ENCODE assay signal across 21 cellular contexts in the genomic region with DNA sequence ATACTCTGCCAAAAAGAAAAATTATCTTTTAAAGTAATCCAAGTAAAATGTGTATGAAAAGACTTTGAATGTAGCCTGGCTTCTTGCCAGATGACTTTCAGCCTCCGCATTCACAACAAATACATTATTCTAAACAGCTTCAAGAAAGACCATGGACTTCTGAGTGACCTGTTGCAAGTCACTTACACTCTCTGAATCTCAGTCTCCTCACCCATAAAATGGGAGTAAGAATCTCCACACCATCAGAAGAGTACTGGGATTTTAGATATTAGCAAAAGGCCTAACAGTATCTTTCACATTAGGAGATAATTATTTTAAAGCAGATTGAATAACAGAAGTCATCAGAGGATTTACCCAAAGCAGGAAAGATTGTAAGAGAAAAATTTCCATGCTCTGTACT. TPM values are rescaled to one million over a fixed set of nuclear protein-coding genes. Genes with fewer than 3 reads are reported as not detected.
DNase-seq lines count a peak whose midpoint lies in the region; ATAC-seq and TF ChIP-seq lines count a peak whose summit lies in the region.
"Had no signal": no experiment of that assay in that cellular context is flagged by ENCODE, and none has a peak within 500 bp of the region (broad histone marks: within the 10 kb centered on the region; RNA-seq: fewer than 3 reads in every experiment).

No MANE protein-coding gene starts in this region.

- intact Hi-C loops in Right ventricle myocardium superior (cut with DNase I) (no loop called here), lower lobe of right lung (cut with DNase I) (no loop called here)

- no peaks in the 10 kb centered on the region for H3K9me3 ChIP-seq in cardiac muscle cell (ENCODE audit: low read depth)
- H3K9me3 ChIP-seq in lower lobe of right lung, result no peaks in the 10 kb centered on the region
- H3K9me3 ChIP-seq: Peyer's patch had no signal

- H3K9me3 Mint-ChIP-seq in neural crest cell, result no peaks in the 10 kb centered on the region
- H3K9me3 Mint-ChIP-seq: CD8-positive, alpha-beta T cell had no signal

- H3K36me3 ChIP-seq in cardiac muscle cell (no peaks in the 10 kb centered on the region), lower lobe of right lung (no peaks in the 10 kb centered on the region)
- H3K36me3 ChIP-seq: Peyer's patch had no signal

- H3K4me3 Mint-ChIP-seq in neural crest cell, result peak overlapping the region; percentile 94
- H3K4me3 Mint-ChIP-seq: CD8-positive, alpha-beta T cell had no signal

- H3K27ac ChIP-seq in cardiac muscle cell (peak overlapping the region; percentile 93), lower lobe of right lung (no peak overlapping the region)
- H3K27ac ChIP-seq: Peyer's patch had no signal

- H3K36me3 Mint-ChIP-seq in neural crest cell (ENCODE audit: low read depth), result no peaks in the 10 kb centered on the region
- H3K36me3 Mint-ChIP-seq: CD8-positive, alpha-beta T cell had no signal

- no peak for ATAC-seq in Right ventricle myocardium superior (ENCODE audit: poor library complexity)
- ATAC-seq in lower lobe of right lung, result no peak
- ATAC-seq: CD8-positive, alpha-beta T cell; HepG2; Right ventricle myocardium inferior had no signal

- TF ChIP-seq CTCF in cardiac muscle cell (IDR thresholded peaks at IDR 0.05; ENCODE audit: low read depth, low read length), result no peak
- TF ChIP-seq CTCF in fibroblast of pulmonary artery (IDR thresholded peaks at IDR 0.05; ENCODE audit: low read length, missing control alignments), result no peak
- no peak for TF ChIP-seq CTCF in neural crest cell (conservative IDR thresholded peaks at IDR 0.05)
- TF ChIP-seq CTCF in lower lobe of right lung (IDR thresholded peaks at IDR 0.05), result no peak

- peaks cover 20% of the 10 kb centered on the region for H3K4me1 Mint-ChIP-seq in neural crest cell

- peaks cover 21% of the 10 kb centered on the region for H3K27me3 Mint-ChIP-seq in neural crest cell (ENCODE audit: low read depth)

- no peak overlapping the region for H3K4me3 ChIP-seq in cardiac muscle cell
- no peak overlapping the region for H3K4me3 ChIP-seq in fibroblast of pulmonary artery (replicated peaks; ENCODE audit: low read depth, low read length)
- H3K4me3 ChIP-seq in lower lobe of right lung, result no peak overlapping the region
- H3K4me3 ChIP-seq: Peyer's patch had no signal

- no peak overlapping the region for H3K27ac Mint-ChIP-seq in neural crest cell (ENCODE audit: unreplicated experiment)
- H3K27ac Mint-ChIP-seq: CD8-positive, alpha-beta T cell had no signal

- H3K4me1 ChIP-seq in cardiac muscle cell (ENCODE audit: low read depth), result peaks cover 24% of the 10 kb centered on the region
- H3K4me1 ChIP-seq in lower lobe of right lung, result peaks cover 19% of the 10 kb centered on the region

- DNase-seq in cardiac muscle cell (ENCODE audit: low read depth in 1 of 2, low spot score in 1 of 2), result peak in 1 of 2 donors; percentile 11
- no peak for DNase-seq in Right ventricle myocardium superior
- peak; percentile 29 for DNase-seq in fibroblast of pulmonary artery (ENCODE audit: low read depth)
- no peak for DNase-seq in neural crest cell (ENCODE audit: low read depth, low spot score)
- DNase-seq in activated CD4-positive, alpha-beta T cell treated with anti-CD3 and anti-CD28 coated beads for 1 hour, result no peak
- DNase-seq in NCI-H748 treated with DMSO at 0.1 percent for 48 hours (lab: John Stamatoyannopoulos, UW), result no peak
- no peak for DNase-seq in activated CD4-positive, CD25-positive, alpha-beta regulatory T cell (lab: John Stamatoyannopoulos, UW)
- no peak for DNase-seq in lower lobe of right lung
- DNase-seq: Calu3; CD8-positive, alpha-beta T cell; GF-D8; KG1; NCI-H1048; NCI-H1436 treated with DMSO at 0.1 percent for 48 hours; NCI-H2029; NCI-H2171; NCI-H446; NCI-H69; Peyer's patch had no signal

- H3K27me3 ChIP-seq in cardiac muscle cell, result no peaks in the 10 kb centered on the region
- no peaks in the 10 kb centered on the region for H3K27me3 ChIP-seq in lower lobe of right lung (ENCODE audit: low read depth)
- H3K27me3 ChIP-seq: Peyer's patch had no signal

RNA-seq across cellular contexts. Expression of gene ADAMTS3, which starts 2.4 kb away (rescaled TPM):
- 11.4 and 14.7 TPM in 2 replicates for total RNA-seq in cardiac muscle cell
- polyA plus RNA-seq in cardiac muscle cell, result 1.2 and 3.3 TPM in 2 replicates
- total RNA-seq in Right ventricle myocardium superior, result 0.27 TPM
- 2.7 and 3.0 TPM in 2 replicates for total RNA-seq in neural crest cell
- total RNA-seq in lower lobe of right lung, result 1.1 TPM
- total RNA-seq: CD8-positive, alpha-beta T cell; HepG2 had no signal
- polyA plus RNA-seq: HepG2 had no signal
